Comparison of ENCODE assay signal across 15 cellular contexts in genomic region chr1:11674488-11674887, GRCh38. TPM values are rescaled to one million over a fixed set of nuclear protein-coding genes. Genes with fewer than 3 reads are reported as not detected.
DNase-seq lines count a peak whose midpoint lies in the region; ATAC-seq, FAIRE-seq and TF ChIP-seq lines count a peak whose summit lies in the region.
"Had no signal": no experiment of that assay in that cellular context is flagged by ENCODE, and none has a peak within 500 bp of the region (broad histone marks: within the 10 kb centered on the region; RNA-seq: fewer than 3 reads in every experiment).

No MANE protein-coding gene starts in this region.

- no peak overlapping the region for H3K4me2 ChIP-seq in HepG2 (ENCODE audit: low read depth, low read length)
- no peak overlapping the region for H3K4me2 ChIP-seq in osteoblast (ENCODE audit: insufficient read depth, low read length)
- H3K4me2 ChIP-seq: BLaER1 had no signal

- H3K79me2 ChIP-seq in HepG2 (ENCODE audit: insufficient read depth, low read length) (no peaks in the 10 kb centered on the region), osteoblast (ENCODE audit: insufficient read depth, low read length) (no peaks in the 10 kb centered on the region)

- WGBS in HepG2 (ENCODE audit: low lambda C conversion rate), result 90% methylated on average over 2 of the region's 14 CpGs
- no CpG with 5 or more reads among the region's 14 CpGs for WGBS in right lobe of liver (ENCODE audit: insufficient coverage, low coverage, low lambda C conversion rate, missing lambda C conversion rate)

- TF ChIP-seq CTCF in HepG2 (CRISPR knock-in tag; IDR thresholded peaks at IDR 0.05), result no peak
- TF ChIP-seq CTCF in right lobe of liver (IDR thresholded peaks at IDR 0.05), result no peak
- TF ChIP-seq CTCF in osteoblast (IDR thresholded peaks at IDR 0.05; ENCODE audit: extremely low read depth, low read depth, low read length), result no peak

- H3K27me3 ChIP-seq in HepG2 (ENCODE audit: control insufficient read depth in 1 of 2, insufficient read depth in 2 of 2, low read length in 2 of 2), result no peaks in the 10 kb centered on the region
- H3K27me3 ChIP-seq in right lobe of liver, result no peaks in the 10 kb centered on the region
- H3K27me3 ChIP-seq in osteoblast (ENCODE audit: insufficient read depth, low read length), result no peaks in the 10 kb centered on the region
- H3K27me3 ChIP-seq: BLaER1 had no signal

- H4K20me1 ChIP-seq in HepG2 (ENCODE audit: insufficient read depth, low read length), result no peaks in the 10 kb centered on the region
- H4K20me1 ChIP-seq in osteoblast (ENCODE audit: insufficient read depth, low read length), result peaks cover 4% of the 10 kb centered on the region

- no peak for DNase-seq in HepG2 (ENCODE audit: low spot score)
- DNase-seq in right lobe of liver, result no peak
- DNase-seq in osteoblast (ENCODE audit: insufficient read length, low spot score, missing footprints), result peak; percentile 67
- no peak for DNase-seq in COLO829 (ENCODE audit: low spot score)
- DNase-seq: 8988T; Calu3; CD4-positive, alpha-beta memory T cell; DMS79 treated with DMSO at 0.1 percent for 48 hours; GF-D8 had no signal

- TF ChIP-seq EP300 in HepG2 (IDR thresholded peaks at IDR 0.05; ENCODE audit: low read depth in 2 of 2, low read length in 2 of 2) (no peak), HepG2 (CRISPR knock-in tag; IDR thresholded peaks at IDR 0.05; ENCODE audit: borderline replicate concordance) (no peak)

- CTCF ChIA-PET in HepG2 (lab: Yijun Ruan, JAX; ENCODE audit: low intra/inter-chr PET ratio, low total read pairs), result no interaction called here

- no peak for TF ChIP-seq POLR2A in HepG2 (IDR thresholded peaks at IDR 0.05; ENCODE audit: insufficient read depth in 1 of 2, low read depth in 2 of 2, low read length in 2 of 2)
- no peak for TF ChIP-seq POLR2A in right lobe of liver (IDR thresholded peaks at IDR 0.05)

- H2AFZ ChIP-seq in HepG2 (ENCODE audit: low read length) (no peak overlapping the region), osteoblast (ENCODE audit: low read length) (no peak overlapping the region)

- H3K36me3 ChIP-seq in HepG2 (replicated peaks in 1 of 2; ENCODE audit: control insufficient read depth in 1 of 2, insufficient read depth in 2 of 2, low read length in 2 of 2) (peaks cover 11 to 40% of the 10 kb centered on the region in 2 experiments), right lobe of liver (peaks cover 0 to 12% (median 4%) of the 10 kb centered on the region in 4 donors), osteoblast (ENCODE audit: insufficient read depth, low read length) (peaks cover 20% of the 10 kb centered on the region)

- POLR2A ChIA-PET in HepG2 (lab: Yijun Ruan, JAX), result no interaction called here

- H3K27ac ChIP-seq in HepG2 (ENCODE audit: extremely low read length, insufficient read depth, low read length), result no peak overlapping the region
- H3K27ac ChIP-seq in right lobe of liver, result no peak overlapping the region
- no peak overlapping the region for H3K27ac ChIP-seq in osteoblast (ENCODE audit: low read depth, low read length)
- H3K27ac ChIP-seq: BLaER1 had no signal

- BruUV-seq in HepG2 (replicated peaks; lab: Mats Ljungman, UMichigan), result no TSS peak

- FAIRE-seq in HepG2 (lab: Jason Lieb, UNC), result no peak
- FAIRE-seq: H1 had no signal

- ATAC-seq in HepG2 (no peak), right lobe of liver (no peak)

- no peak overlapping the region for H3K9ac ChIP-seq in HepG2 (ENCODE audit: insufficient read depth, low read depth, low read length)
- H3K9ac ChIP-seq: BLaER1 had no signal

- no peak for TF ChIP-seq RAD21 in HepG2 (CRISPR knock-in tag; IDR thresholded peaks at IDR 0.05)

- H3K4me1 ChIP-seq in HepG2 (ENCODE audit: insufficient read depth, low read length), result peaks cover 34% of the 10 kb centered on the region
- peaks cover 0 to 45% (median 14%) of the 10 kb centered on the region in 4 donors for H3K4me1 ChIP-seq in right lobe of liver
- no peaks in the 10 kb centered on the region for H3K4me1 ChIP-seq in osteoblast (ENCODE audit: insufficient read depth, low read length)

- intact Hi-C loops in HepG2 (cut with micrococcal nuclease; ENCODE audit: unreplicated experiment), result no loop called here
- intact Hi-C loops in right lobe of liver (cut with DNase I), result no loop called here

- in situ Hi-C loops in HepG2 (cut with HindIII; ENCODE audit: extremely low pct_ligation_motif_present, low pct_unique_long_range_greater_than_20kb), result no loop called here

- H3K4me3 ChIP-seq in HepG2 (replicated peaks in 1 of 3; ENCODE audit: insufficient read depth in 1 of 3, low read depth in 2 of 3, low read length in 3 of 3) (no peak overlapping the region), right lobe of liver (no peak overlapping the region), osteoblast (ENCODE audit: insufficient read depth, low read length) (no peak overlapping the region)
- H3K4me3 ChIP-seq: BLaER1, HAP-1 had no signal

- H3K9me3 ChIP-seq in HepG2 (ENCODE audit: low read length), result no peaks in the 10 kb centered on the region
- H3K9me3 ChIP-seq in right lobe of liver, result no peaks in the 10 kb centered on the region
- no peaks in the 10 kb centered on the region for H3K9me3 ChIP-seq in osteoblast (ENCODE audit: low read depth, low read length)
- H3K9me3 ChIP-seq: BLaER1, HAP-1 had no signal

RNA-seq across cellular contexts. Expression of gene MAD2L2, which starts 6.5 kb away (rescaled TPM):
- 37.6 and 53.8 TPM in 2 replicates for total RNA-seq in HepG2 (2016; rRNA removed; fragmentation: Illumina TruSeq; extraction: Trizol)
- total RNA-seq in HepG2 (2016; cell fraction: cytosol; rRNA removed; fragmentation: Illumina TruSeq; extraction: Trizol; ENCODE audit: low read depth), result 164 and 195 TPM in 2 replicates
- 34.8 and 55.0 TPM in 2 replicates for total RNA-seq in HepG2 (2016; cell fraction: insoluble cytoplasmic fraction; rRNA removed; fragmentation: Illumina TruSeq; extraction: Trizol)
- total RNA-seq in HepG2 (2016; cell fraction: membrane; rRNA removed; fragmentation: Illumina TruSeq; extraction: Trizol), result 127 and 152 TPM in 2 replicates
- 28.6 and 32.6 TPM in 2 replicates for total RNA-seq in HepG2 (2016; cell fraction: nucleus; rRNA removed; fragmentation: Illumina TruSeq; extraction: Trizol)
- polyA plus RNA-seq in HepG2 (2011; rRNA removed), result 51.8 and 53.0 TPM in 2 replicates
- 56.2 and 86.8 TPM in 2 replicates for polyA plus RNA-seq in HepG2 (2011; cell fraction: cytosol; rRNA removed)
- polyA plus RNA-seq in HepG2 (2011; cell fraction: nucleus; rRNA removed), result 69.0 and 73.0 TPM in 2 replicates
- polyA plus RNA-seq in HepG2 (2012), result 33.6 and 38.0 TPM in 2 replicates
- 231 and 260 TPM in 2 replicates for polyA plus RNA-seq in HepG2 (2016; cell fraction: cytosol; fragmentation: Illumina TruSeq; extraction: Trizol; ENCODE audit: low read depth)
- 43.5 and 51.8 TPM in 2 replicates for polyA plus RNA-seq in HepG2 (2016; cell fraction: insoluble cytoplasmic fraction; fragmentation: Illumina TruSeq; extraction: Trizol; ENCODE audit: low read depth)
- polyA plus RNA-seq in HepG2 (2016; cell fraction: membrane; fragmentation: Illumina TruSeq; extraction: Trizol; ENCODE audit: low read depth), result 147 and 163 TPM in 2 replicates
- 60.5 and 63.4 TPM in 2 replicates for polyA plus RNA-seq in HepG2 (2016; cell fraction: nucleus; fragmentation: Illumina TruSeq; extraction: Trizol; ENCODE audit: insufficient read depth, low read depth)
- polyA minus RNA-seq in HepG2 (2011; rRNA and poly(A)+ RNA removed; ENCODE audit: low replicate concordance), result 65.7 and 126 TPM in 2 replicates
- polyA minus RNA-seq in HepG2 (2011; cell fraction: cytosol; rRNA and poly(A)+ RNA removed), result 20.8 and 24.6 TPM in 2 replicates
- 15.5 and 18.3 TPM in 2 replicates for polyA minus RNA-seq in HepG2 (2011; cell fraction: nucleus; rRNA and poly(A)+ RNA removed)
- 10 to 100 TPM; 18.0 to 66.4 (median 29.7) TPM for total RNA-seq in right lobe of liver
- total RNA-seq in osteoblast, result 20.6 and 22.7 TPM in 2 replicates

RNA-seq across cellular contexts. Expression of gene FBXO6, which starts 10.5 kb away (rescaled TPM):
- 10.0 and 10.7 TPM in 2 replicates for total RNA-seq in HepG2 (2016; rRNA removed; fragmentation: Illumina TruSeq; extraction: Trizol)
- 21.0 and 25.0 TPM in 2 replicates for total RNA-seq in HepG2 (2016; cell fraction: cytosol; rRNA removed; fragmentation: Illumina TruSeq; extraction: Trizol; ENCODE audit: low read depth)
- 8.7 and 9.5 TPM in 2 replicates for total RNA-seq in HepG2 (2016; cell fraction: insoluble cytoplasmic fraction; rRNA removed; fragmentation: Illumina TruSeq; extraction: Trizol)
- total RNA-seq in HepG2 (2016; cell fraction: membrane; rRNA removed; fragmentation: Illumina TruSeq; extraction: Trizol), result 20.2 and 24.8 TPM in 2 replicates
- 4.0 and 5.2 TPM in 2 replicates for total RNA-seq in HepG2 (2016; cell fraction: nucleus; rRNA removed; fragmentation: Illumina TruSeq; extraction: Trizol)
- polyA plus RNA-seq in HepG2 (2011; rRNA removed), result 8.0 and 8.1 TPM in 2 replicates
- 7.1 and 10.5 TPM in 2 replicates for polyA plus RNA-seq in HepG2 (2011; cell fraction: cytosol; rRNA removed)
- polyA plus RNA-seq in HepG2 (2011; cell fraction: nucleus; rRNA removed), result 3.5 and 4.5 TPM in 2 replicates
- polyA plus RNA-seq in HepG2 (2012), result 2.1 and 2.9 TPM in 2 replicates
- 34.0 and 38.4 TPM in 2 replicates for polyA plus RNA-seq in HepG2 (2016; cell fraction: cytosol; fragmentation: Illumina TruSeq; extraction: Trizol; ENCODE audit: low read depth)
- polyA plus RNA-seq in HepG2 (2016; cell fraction: insoluble cytoplasmic fraction; fragmentation: Illumina TruSeq; extraction: Trizol; ENCODE audit: low read depth), result 11.8 and 12.6 TPM in 2 replicates
- polyA plus RNA-seq in HepG2 (2016; cell fraction: membrane; fragmentation: Illumina TruSeq; extraction: Trizol; ENCODE audit: low read depth), result 23.7 and 27.8 TPM in 2 replicates
- polyA plus RNA-seq in HepG2 (2016; cell fraction: nucleus; fragmentation: Illumina TruSeq; extraction: Trizol; ENCODE audit: insufficient read depth, low read depth), result 9.0 and 9.5 TPM in 2 replicates
- polyA minus RNA-seq in HepG2 (2011; rRNA and poly(A)+ RNA removed; ENCODE audit: low replicate concordance), result 3.3 and 10.2 TPM in 2 replicates
- 2.5 and 3.6 TPM in 2 replicates for polyA minus RNA-seq in HepG2 (2011; cell fraction: cytosol; rRNA and poly(A)+ RNA removed)
- 0.64 and 1.1 TPM in 2 replicates for polyA minus RNA-seq in HepG2 (2011; cell fraction: nucleus; rRNA and poly(A)+ RNA removed)
- total RNA-seq in right lobe of liver, result 10 to 100 TPM in 4 of 6 experiments, 1 to 10 TPM in 2; 7.0 to 21.1 (median 11.5) TPM
- 8.7 and 8.8 TPM in 2 replicates for total RNA-seq in osteoblast
- total RNA-seq: HT-29 had no signal

RNA-seq across cellular contexts. Expression of gene DRAXIN, which starts 17.0 kb away (rescaled TPM):
- 0.02 TPM in 1 of 2 replicates, not detected in the other for total RNA-seq in HepG2 (2016; rRNA removed; fragmentation: Illumina TruSeq; extraction: Trizol)
- not detected in 2 replicates for total RNA-seq in HepG2 (2016; cell fraction: cytosol; rRNA removed; fragmentation: Illumina TruSeq; extraction: Trizol; ENCODE audit: low read depth)
- total RNA-seq in HepG2 (2016; cell fraction: insoluble cytoplasmic fraction; rRNA removed; fragmentation: Illumina TruSeq; extraction: Trizol), result 0.02 TPM in 1 of 2 replicates, not detected in the other
- not detected in 2 replicates for total RNA-seq in HepG2 (2016; cell fraction: membrane; rRNA removed; fragmentation: Illumina TruSeq; extraction: Trizol)
- total RNA-seq in HepG2 (2016; cell fraction: nucleus; rRNA removed; fragmentation: Illumina TruSeq; extraction: Trizol), result not detected in 2 replicates
- not detected in 2 replicates for polyA plus RNA-seq in HepG2 (2011; rRNA removed)
- under 0.01 TPM in 1 of 2 replicates, not detected in the other for polyA plus RNA-seq in HepG2 (2011; cell fraction: cytosol; rRNA removed)
- polyA plus RNA-seq in HepG2 (2011; cell fraction: nucleus; rRNA removed), result not detected in 2 replicates
- polyA plus RNA-seq in HepG2 (2012), result not detected in 2 replicates
- not detected in 2 replicates for polyA plus RNA-seq in HepG2 (2016; cell fraction: cytosol; fragmentation: Illumina TruSeq; extraction: Trizol; ENCODE audit: low read depth)
- polyA plus RNA-seq in HepG2 (2016; cell fraction: insoluble cytoplasmic fraction; fragmentation: Illumina TruSeq; extraction: Trizol; ENCODE audit: low read depth), result not detected in 2 replicates
- not detected in 2 replicates for polyA plus RNA-seq in HepG2 (2016; cell fraction: membrane; fragmentation: Illumina TruSeq; extraction: Trizol; ENCODE audit: low read depth)
- 0.05 TPM in 1 of 2 replicates, not detected in the other for polyA plus RNA-seq in HepG2 (2016; cell fraction: nucleus; fragmentation: Illumina TruSeq; extraction: Trizol; ENCODE audit: insufficient read depth, low read depth)
- polyA minus RNA-seq in HepG2 (2011; rRNA and poly(A)+ RNA removed; ENCODE audit: low replicate concordance), result 0.09 and 0.10 TPM in 2 replicates
- polyA minus RNA-seq in HepG2 (2011; cell fraction: cytosol; rRNA and poly(A)+ RNA removed), result not detected in 2 replicates
- polyA minus RNA-seq in HepG2 (2011; cell fraction: nucleus; rRNA and poly(A)+ RNA removed), result not detected in 2 replicates
- total RNA-seq in right lobe of liver, result not detected
- total RNA-seq in osteoblast, result under 0.01 TPM in 2 replicates
- total RNA-seq: Calu3, HT-29 had no signal

RNA-seq across cellular contexts. Expression of gene FBXO44, which starts 19.8 kb away (rescaled TPM):
- total RNA-seq in HepG2 (2016; rRNA removed; fragmentation: Illumina TruSeq; extraction: Trizol) (13.4 and 22.4 TPM in 2 replicates), right lobe of liver (10 to 100 TPM in 4 of 6 experiments, 1 to 10 TPM in 2; 8.7 to 15.3 (median 10.5) TPM), osteoblast (14.4 and 16.3 TPM in 2 replicates)
- total RNA-seq in HepG2 (2016; cell fraction: cytosol; rRNA removed; fragmentation: Illumina TruSeq; extraction: Trizol; ENCODE audit: low read depth), result 8.3 and 9.2 TPM in 2 replicates
- 13.9 and 21.3 TPM in 2 replicates for total RNA-seq in HepG2 (2016; cell fraction: insoluble cytoplasmic fraction; rRNA removed; fragmentation: Illumina TruSeq; extraction: Trizol)
- 11.8 and 12.2 TPM in 2 replicates for total RNA-seq in HepG2 (2016; cell fraction: membrane; rRNA removed; fragmentation: Illumina TruSeq; extraction: Trizol)
- 27.2 and 30.0 TPM in 2 replicates for total RNA-seq in HepG2 (2016; cell fraction: nucleus; rRNA removed; fragmentation: Illumina TruSeq; extraction: Trizol)
- polyA plus RNA-seq in HepG2 (2011; rRNA removed), result 27.9 and 31.2 TPM in 2 replicates
- polyA plus RNA-seq in HepG2 (2011; cell fraction: cytosol; rRNA removed), result 15.5 and 22.9 TPM in 2 replicates
- 216 and 281 TPM in 2 replicates for polyA plus RNA-seq in HepG2 (2011; cell fraction: nucleus; rRNA removed)
- polyA plus RNA-seq in HepG2 (2012), result 14.5 and 21.6 TPM in 2 replicates
- 6.4 and 7.6 TPM in 2 replicates for polyA plus RNA-seq in HepG2 (2016; cell fraction: cytosol; fragmentation: Illumina TruSeq; extraction: Trizol; ENCODE audit: low read depth)
- polyA plus RNA-seq in HepG2 (2016; cell fraction: insoluble cytoplasmic fraction; fragmentation: Illumina TruSeq; extraction: Trizol; ENCODE audit: low read depth), result 16.6 and 20.5 TPM in 2 replicates
- 10.7 and 11.0 TPM in 2 replicates for polyA plus RNA-seq in HepG2 (2016; cell fraction: membrane; fragmentation: Illumina TruSeq; extraction: Trizol; ENCODE audit: low read depth)
- 63.3 and 73.9 TPM in 2 replicates for polyA plus RNA-seq in HepG2 (2016; cell fraction: nucleus; fragmentation: Illumina TruSeq; extraction: Trizol; ENCODE audit: insufficient read depth, low read depth)
- 6.4 and 37.9 TPM in 2 replicates for polyA minus RNA-seq in HepG2 (2011; rRNA and poly(A)+ RNA removed; ENCODE audit: low replicate concordance)
- 5.6 and 11.0 TPM in 2 replicates for polyA minus RNA-seq in HepG2 (2011; cell fraction: cytosol; rRNA and poly(A)+ RNA removed)
- polyA minus RNA-seq in HepG2 (2011; cell fraction: nucleus; rRNA and poly(A)+ RNA removed), result 63.7 and 77.4 TPM in 2 replicates

RNA-seq across cellular contexts. Expression of gene FBXO2, which starts 20.3 kb away (rescaled TPM):
- total RNA-seq in HepG2 (2016; rRNA removed; fragmentation: Illumina TruSeq; extraction: Trizol) (112 and 118 TPM in 2 replicates), right lobe of liver (10 to 100 TPM in 4 of 6 experiments, 1 to 10 TPM in 2; 6.6 to 23.7 (median 16.0) TPM), osteoblast (0.29 and 0.36 TPM in 2 replicates)
- 24.1 and 26.6 TPM in 2 replicates for total RNA-seq in HepG2 (2016; cell fraction: cytosol; rRNA removed; fragmentation: Illumina TruSeq; extraction: Trizol; ENCODE audit: low read depth)
- 117 and 122 TPM in 2 replicates for total RNA-seq in HepG2 (2016; cell fraction: insoluble cytoplasmic fraction; rRNA removed; fragmentation: Illumina TruSeq; extraction: Trizol)
- 42.0 and 46.9 TPM in 2 replicates for total RNA-seq in HepG2 (2016; cell fraction: membrane; rRNA removed; fragmentation: Illumina TruSeq; extraction: Trizol)
- 44.1 and 50.6 TPM in 2 replicates for total RNA-seq in HepG2 (2016; cell fraction: nucleus; rRNA removed; fragmentation: Illumina TruSeq; extraction: Trizol)
- polyA plus RNA-seq in HepG2 (2011; rRNA removed), result 79.1 and 79.3 TPM in 2 replicates
- polyA plus RNA-seq in HepG2 (2011; cell fraction: cytosol; rRNA removed), result 111 and 159 TPM in 2 replicates
- polyA plus RNA-seq in HepG2 (2011; cell fraction: nucleus; rRNA removed), result 117 and 119 TPM in 2 replicates
- polyA plus RNA-seq in HepG2 (2012), result 56.3 and 79.3 TPM in 2 replicates
- polyA plus RNA-seq in HepG2 (2016; cell fraction: cytosol; fragmentation: Illumina TruSeq; extraction: Trizol; ENCODE audit: low read depth), result 32.5 and 36.0 TPM in 2 replicates
- polyA plus RNA-seq in HepG2 (2016; cell fraction: insoluble cytoplasmic fraction; fragmentation: Illumina TruSeq; extraction: Trizol; ENCODE audit: low read depth), result 190 and 198 TPM in 2 replicates
- 55.6 and 59.6 TPM in 2 replicates for polyA plus RNA-seq in HepG2 (2016; cell fraction: membrane; fragmentation: Illumina TruSeq; extraction: Trizol; ENCODE audit: low read depth)
- 151 and 157 TPM in 2 replicates for polyA plus RNA-seq in HepG2 (2016; cell fraction: nucleus; fragmentation: Illumina TruSeq; extraction: Trizol; ENCODE audit: insufficient read depth, low read depth)
- polyA minus RNA-seq in HepG2 (2011; rRNA and poly(A)+ RNA removed; ENCODE audit: low replicate concordance), result 7.8 and 69.7 TPM in 2 replicates
- polyA minus RNA-seq in HepG2 (2011; cell fraction: cytosol; rRNA and poly(A)+ RNA removed), result 28.6 and 33.3 TPM in 2 replicates
- 16.7 and 18.5 TPM in 2 replicates for polyA minus RNA-seq in HepG2 (2011; cell fraction: nucleus; rRNA and poly(A)+ RNA removed)
- total RNA-seq: A673, HT-29 had no signal
- polyA plus RNA-seq: CD14-positive monocyte had no signal
